In genomic region chr15:67048281-67049279, GRCh38 we compare ENCODE assay signal across 1 cellular context.
TF ChIP-seq lines count a peak whose summit lies in the region.

No MANE protein-coding gene starts in this region.

TF ChIP-seq in H1, 55 proteins besides CTCF, POLR2A, EP300 and RAD21 (continued from another document):
- no peak for TF ChIP-seq CBX8 (IDR thresholded peaks at IDR 0.05; ENCODE audit: borderline replicate concordance, low read depth, low read length)
- TF ChIP-seq ZNF274 (IDR thresholded peaks at IDR 0.05; ENCODE audit: borderline replicate concordance, extremely low read depth, low read length), result no peak
- no peak for TF ChIP-seq CEBPB (IDR thresholded peaks at IDR 0.05; ENCODE audit: low read depth, low read length)
- TF ChIP-seq GABPA (IDR thresholded peaks at IDR 0.05; ENCODE audit: borderline replicate concordance, insufficient read depth, low read length), result no peak
- no peak for TF ChIP-seq MAFK (IDR thresholded peaks at IDR 0.05; ENCODE audit: low read depth, low read length)
- TF ChIP-seq EZH2 (IDR thresholded peaks at IDR 0.05; ENCODE audit: low read depth, low read length, severe bottlenecking), result no peak
TF ChIP-seq in H1: peak in this region for 0.
